Comparison of ENCODE assay signal across 17 cellular contexts in the genomic region with DNA sequence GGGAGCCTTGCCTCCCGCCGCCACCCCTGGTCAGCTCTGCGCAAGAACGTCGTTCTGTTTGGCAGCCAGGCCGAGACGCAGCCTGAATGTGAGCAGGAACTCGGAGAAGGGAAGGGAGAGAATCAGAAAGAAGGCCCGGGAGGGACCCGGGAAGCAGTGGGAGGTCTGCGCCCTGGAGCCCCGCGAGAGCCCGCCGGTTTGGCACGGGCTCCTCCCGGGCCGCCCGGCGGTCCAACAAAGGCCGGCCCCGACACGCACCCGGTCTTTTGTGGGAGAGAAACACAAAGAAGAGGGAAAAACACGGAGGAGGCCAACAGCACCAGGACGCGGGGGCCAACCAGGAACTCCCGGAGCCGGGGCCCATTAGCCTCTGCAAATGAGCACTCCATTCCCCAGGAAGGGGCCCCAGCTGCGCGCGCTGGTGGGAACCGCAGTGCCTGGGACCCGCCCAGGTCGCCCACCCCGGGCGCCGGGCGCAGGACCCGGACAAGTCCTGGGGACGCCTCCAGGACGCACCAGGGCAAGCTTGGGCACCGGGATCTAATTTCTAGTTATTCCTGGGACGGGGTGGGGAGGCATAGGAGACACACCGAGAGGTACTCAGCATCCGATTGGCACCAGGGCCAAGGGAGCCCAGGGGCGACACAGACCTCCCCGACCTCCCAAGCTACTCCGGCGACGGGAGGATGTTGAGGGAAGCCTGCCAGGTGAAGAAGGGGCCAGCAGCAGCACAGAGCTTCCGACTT. TPM values are rescaled to one million over a fixed set of nuclear protein-coding genes. Genes with fewer than 3 reads are reported as not detected.
A peak's percentile ranks its signal among the peaks of the same experiment; 100 is the strongest.
DNase-seq lines count a peak whose midpoint lies in the region; ATAC-seq, FAIRE-seq and TF ChIP-seq lines count a peak whose summit lies in the region.
"Had no signal": no experiment of that assay in that cellular context is flagged by ENCODE, and none has a peak within 500 bp of the region (broad histone marks: within the 10 kb centered on the region; RNA-seq: fewer than 3 reads in every experiment).

No MANE protein-coding gene starts in this region.

- WGBS in IMR-90 (ENCODE audit: extremely low coverage in 2 of 2, insufficient read length in 1 of 2), 2 experiments: 0% methylated on average over 7 of the region's 52 CpGs; no CpG with 5 or more reads in 1 of the 2 experiments
- 19% methylated on average over 52 of the region's 52 CpGs for WGBS in mesenchymal stem cell

- H3K4me3 ChIP-seq in IMR-90 (ENCODE audit: insufficient read depth, low read depth, low read length): no peak overlapping the region
- no peak overlapping the region for H3K4me3 ChIP-seq in mesenchymal stem cell (ENCODE audit: insufficient read depth in 1 of 2, low read depth in 1 of 2, low read length in 2 of 2)
- H3K4me3 ChIP-seq: right lobe of liver, upper lobe of right lung had no signal

- no peaks in the 10 kb centered on the region for H3K9me3 Mint-ChIP-seq in activated CD4-positive, alpha-beta memory T cell treated with anti-CD3 and anti-CD28 coated beads, Interleukin-2, amount 10 ng/mL, durations not matched to agents 7 days and 5 days
- no peaks in the 10 kb centered on the region for H3K9me3 Mint-ChIP-seq in activated CD4-positive, alpha-beta memory T cell treated with anti-CD3 and anti-CD28 coated beads for 36 hours

- no peak overlapping the region for H3K4me2 ChIP-seq in IMR-90 (ENCODE audit: low read depth, low read length)
- no peak overlapping the region for H3K4me2 ChIP-seq in mesenchymal stem cell (ENCODE audit: low read length, poor library complexity, severe bottlenecking)

- H3K79me1 ChIP-seq in IMR-90 (ENCODE audit: low read depth in 1 of 2, low read length in 2 of 2): no peaks in the 10 kb centered on the region
- H3K79me1 ChIP-seq in mesenchymal stem cell (replicated peaks; ENCODE audit: low read length, poor library complexity, severe bottlenecking): no peaks in the 10 kb centered on the region

- POLR2A ChIA-PET in activated CD4-positive, alpha-beta memory T cell treated with anti-CD3 and anti-CD28 coated beads, Interleukin-2, amount 10 ng/mL, durations not matched to agents 7 days and 5 days (lab: Charles Lee): interaction anchor here (0.7 kb wide), 1 partner anchor 137 kb away, joined by 3 read pairs; no protein-coding TSS in a partner anchor
- POLR2A ChIA-PET in activated CD4-positive, alpha-beta memory T cell treated with anti-CD3 and anti-CD28 coated beads for 36 hours (lab: Charles Lee): no interaction called here
- POLR2A ChIA-PET in IMR-90 (lab: Charles Lee; ENCODE audit: unreplicated experiment): no interaction called here

- no peak overlapping the region for H3K4me3 Mint-ChIP-seq in activated CD4-positive, alpha-beta memory T cell treated with anti-CD3 and anti-CD28 coated beads, Interleukin-2, amount 10 ng/mL, durations not matched to agents 7 days and 5 days
- no peak overlapping the region for H3K4me3 Mint-ChIP-seq in activated CD4-positive, alpha-beta memory T cell treated with anti-CD3 and anti-CD28 coated beads for 36 hours

- H2BK5ac ChIP-seq in IMR-90 (ENCODE audit: low read depth, low read length, poor library complexity, severe bottlenecking): no peak overlapping the region
- H2BK5ac ChIP-seq in mesenchymal stem cell (ENCODE audit: low read depth, low read length, poor library complexity, severe bottlenecking): no peak overlapping the region

- H4K5ac ChIP-seq in IMR-90 (ENCODE audit: low read depth, low read length): no peak overlapping the region

- CTCF ChIA-PET in activated CD4-positive, alpha-beta memory T cell treated with anti-CD3 and anti-CD28 coated beads, Interleukin-2, amount 10 ng/mL, durations not matched to agents 7 days and 5 days (lab: Charles Lee): no interaction called here
- CTCF ChIA-PET in activated CD4-positive, alpha-beta memory T cell treated with anti-CD3 and anti-CD28 coated beads for 36 hours (lab: Charles Lee): interaction anchor here (1.0 to 1.2 kb wide), 2 partner anchors 83 to 174 kb away, joined by 3 read pairs; no protein-coding TSS in a partner anchor
- CTCF ChIA-PET in IMR-90 (lab: Yijun Ruan, JAX): no interaction called here

- H3K4me1 ChIP-seq in IMR-90 (ENCODE audit: control insufficient read depth, insufficient read depth, low read length) (no peaks in the 10 kb centered on the region), mesenchymal stem cell (ENCODE audit: control insufficient read depth, insufficient read depth, low read depth, low read length) (peaks cover 10% of the 10 kb centered on the region)

- H3K27ac Mint-ChIP-seq in activated CD4-positive, alpha-beta memory T cell treated with anti-CD3 and anti-CD28 coated beads, Interleukin-2, amount 10 ng/mL, durations not matched to agents 7 days and 5 days: peak overlapping the region; percentile 50
- no peak overlapping the region for H3K27ac Mint-ChIP-seq in activated CD4-positive, alpha-beta memory T cell treated with anti-CD3 and anti-CD28 coated beads for 36 hours

- no peak for TF ChIP-seq RAD21 in IMR-90 (IDR thresholded peaks at IDR 0.05; ENCODE audit: low read length)

- H2BK15ac ChIP-seq in IMR-90 (ENCODE audit: low read depth, low read length) (no peak overlapping the region), mesenchymal stem cell (ENCODE audit: low read depth, poor library complexity, severe bottlenecking) (no peak overlapping the region)

- peak overlapping the region; percentile 19 for H2AK9ac ChIP-seq in IMR-90 (replicated peaks; ENCODE audit: low read depth, low read length, poor library complexity)

- H2AFZ ChIP-seq in IMR-90 (replicated peaks; ENCODE audit: low read length, poor library complexity) (peak overlapping the region; percentile 5), mesenchymal stem cell (ENCODE audit: low read depth, low read length) (no peak overlapping the region)

- H4K91ac ChIP-seq in IMR-90 (ENCODE audit: insufficient read depth, low read depth, low read length) (no peak overlapping the region), mesenchymal stem cell (ENCODE audit: low read length) (no peak overlapping the region)

- H3K27me3 ChIP-seq in IMR-90 (ENCODE audit: control insufficient read depth, insufficient read depth, low read length): peaks cover 97% of the 10 kb centered on the region
- peaks cover 89 to 98% of the 10 kb centered on the region in 2 experiments for H3K27me3 ChIP-seq in mesenchymal stem cell (ENCODE audit: control insufficient read depth in 1 of 2, insufficient read depth in 1 of 2, low read length in 2 of 2)

- H3K36me3 Mint-ChIP-seq in activated CD4-positive, alpha-beta memory T cell treated with anti-CD3 and anti-CD28 coated beads, Interleukin-2, amount 10 ng/mL, durations not matched to agents 7 days and 5 days (ENCODE audit: low read depth): peaks cover 12% of the 10 kb centered on the region
- no peaks in the 10 kb centered on the region for H3K36me3 Mint-ChIP-seq in activated CD4-positive, alpha-beta memory T cell treated with anti-CD3 and anti-CD28 coated beads for 36 hours

- in situ Hi-C loops in IMR-90 (cut with MboI; ENCODE audit: low sequenced_read_pairs): no loop called here

- TF ChIP-seq POLR2A in IMR-90 (IDR thresholded peaks at IDR 0.05; ENCODE audit: low read depth, low read length): no peak

- H3K36me3 ChIP-seq in IMR-90 (ENCODE audit: control insufficient read depth, insufficient read depth, low read length): no peaks in the 10 kb centered on the region
- H3K36me3 ChIP-seq in mesenchymal stem cell (ENCODE audit: control insufficient read depth in 1 of 2, insufficient read depth in 2 of 2, low read depth in 1 of 2, low read length in 2 of 2): no peaks in the 10 kb centered on the region
- H3K36me3 ChIP-seq: heart left ventricle, right lobe of liver, upper lobe of right lung had no signal

- H3K4ac ChIP-seq in IMR-90 (ENCODE audit: low read depth, low read length): no peak overlapping the region
- no peak overlapping the region for H3K4ac ChIP-seq in mesenchymal stem cell (ENCODE audit: low read depth in 1 of 2, low read length in 2 of 2)

- H2AK5ac ChIP-seq in IMR-90 (ENCODE audit: low read depth, low read length) (no peak overlapping the region), mesenchymal stem cell (ENCODE audit: low read length, severe bottlenecking) (no peak overlapping the region)

- H3K9ac ChIP-seq in IMR-90 (ENCODE audit: low read depth, low read length) (no peak overlapping the region), mesenchymal stem cell (ENCODE audit: low read length) (no peak overlapping the region)

- no peak for DNase-seq in activated CD4-positive, alpha-beta memory T cell treated with anti-CD3 and anti-CD28 coated beads, Interleukin-2, amount 10 ng/mL, durations not matched to agents 7 days and 5 days
- DNase-seq in activated CD4-positive, alpha-beta memory T cell treated with anti-CD3 and anti-CD28 coated beads for 36 hours: no peak
- DNase-seq in IMR-90: no peak
- peak; percentile 22 to 49 for DNase-seq in frontal cortex (ENCODE audit: low spot score in 2 of 2)
- DNase-seq in putamen (ENCODE audit: low spot score): peak; percentile 48
- DNase-seq in mesenchymal stem cell: no peak
- DNase-seq in RPMI8226: no peak
- DNase-seq: effector memory CD4-positive, alpha-beta T cell; heart left ventricle; Kasumi-1; mesendoderm; NCI-H510A; upper lobe of right lung had no signal

- H2BK120ac ChIP-seq in IMR-90 (ENCODE audit: low read depth, low read length) (no peak overlapping the region), mesenchymal stem cell (ENCODE audit: low read depth, low read length) (no peak overlapping the region)

- no peak overlapping the region for H3K23ac ChIP-seq in IMR-90 (ENCODE audit: low read depth, low read length)
- no peak overlapping the region for H3K23ac ChIP-seq in mesenchymal stem cell (ENCODE audit: low read length in 2 of 2)

- no peak for TF ChIP-seq CTCF in IMR-90 (conservative IDR thresholded peaks at IDR 0.05; ENCODE audit: low read depth, low read length)

- H3K4me1 Mint-ChIP-seq in activated CD4-positive, alpha-beta memory T cell treated with anti-CD3 and anti-CD28 coated beads, Interleukin-2, amount 10 ng/mL, durations not matched to agents 7 days and 5 days: peaks cover 31% of the 10 kb centered on the region
- peaks cover 45% of the 10 kb centered on the region for H3K4me1 Mint-ChIP-seq in activated CD4-positive, alpha-beta memory T cell treated with anti-CD3 and anti-CD28 coated beads for 36 hours (ENCODE audit: low read depth)

- peaks cover 85% of the 10 kb centered on the region for H3K27me3 Mint-ChIP-seq in activated CD4-positive, alpha-beta memory T cell treated with anti-CD3 and anti-CD28 coated beads, Interleukin-2, amount 10 ng/mL, durations not matched to agents 7 days and 5 days
- peaks cover 80% of the 10 kb centered on the region for H3K27me3 Mint-ChIP-seq in activated CD4-positive, alpha-beta memory T cell treated with anti-CD3 and anti-CD28 coated beads for 36 hours

- H4K8ac ChIP-seq in IMR-90 (ENCODE audit: low read depth in 2 of 2, low read length in 2 of 2): no peak overlapping the region
- no peak overlapping the region for H4K8ac ChIP-seq in mesenchymal stem cell (ENCODE audit: low read length)

- no TSS peak for BruUV-seq in IMR-90 (replicated peaks; lab: Mats Ljungman, UMichigan)

- intact Hi-C loops in activated CD4-positive, alpha-beta memory T cell treated with anti-CD3 and anti-CD28 coated beads for 36 hours (cut with micrococcal nuclease): no loop called here
- intact Hi-C loops in IMR-90 (cut with micrococcal nuclease): no loop called here

- peaks cover 8% of the 10 kb centered on the region for H3K9me3 ChIP-seq in IMR-90 (ENCODE audit: control insufficient read depth, insufficient read depth, low read length)
- H3K9me3 ChIP-seq in mesenchymal stem cell (ENCODE audit: control insufficient read depth, low read length): no peaks in the 10 kb centered on the region
- H3K9me3 ChIP-seq: heart left ventricle, right lobe of liver, upper lobe of right lung had no signal

- H3K9me1 ChIP-seq in IMR-90 (ENCODE audit: insufficient read depth, low read length): no peaks in the 10 kb centered on the region

- ATAC-seq in IMR-90 (ENCODE audit: low read depth) (no peak), GM21619 (IDR thresholded peaks at IDR 0.05; ENCODE audit: unreplicated experiment) (no peak)
- ATAC-seq: activated CD4-positive, CD25-positive, alpha-beta regulatory T cell treated with anti-CD3 and anti-CD28 coated beads, Interleukin-2, amount 50 U/mL, for 24 hours; heart left ventricle; right lobe of liver; Right ventricle myocardium inferior; upper lobe of right lung had no signal

- H3K14ac ChIP-seq in IMR-90 (replicated peaks; ENCODE audit: low read depth, low read length): no peak overlapping the region
- H3K14ac ChIP-seq in mesenchymal stem cell (ENCODE audit: low read length in 2 of 2): no peak overlapping the region

- no peak overlapping the region for H3K18ac ChIP-seq in IMR-90 (ENCODE audit: low read depth, low read length)
- H3K18ac ChIP-seq in mesenchymal stem cell (ENCODE audit: low read depth in 1 of 2, low read length in 2 of 2): no peak overlapping the region

- no peak overlapping the region for H3K27ac ChIP-seq in IMR-90 (ENCODE audit: insufficient read depth, low read length)
- no peak overlapping the region for H3K27ac ChIP-seq in mesenchymal stem cell (ENCODE audit: low read length, poor library complexity, severe bottlenecking)
- H3K27ac ChIP-seq: heart left ventricle, right lobe of liver, upper lobe of right lung had no signal

- no peak for FAIRE-seq in frontal cortex (lab: Jason Lieb, UNC)

- H2BK12ac ChIP-seq in mesenchymal stem cell (ENCODE audit: low read length in 2 of 2): no peak overlapping the region

- no peak overlapping the region for H3K56ac ChIP-seq in IMR-90 (ENCODE audit: extremely low read depth, insufficient read depth, low read length)

- no peak overlapping the region for H2BK20ac ChIP-seq in IMR-90 (ENCODE audit: low read depth, low read length)

- peaks cover 3% of the 10 kb centered on the region; the same call in 1 of the 2 replicates for H4K20me1 ChIP-seq in IMR-90 (ENCODE audit: insufficient read depth, low read length)

- dilution Hi-C loops in IMR-90 (cut with HindIII; ENCODE audit: low sequenced_read_pairs, unreplicated experiment): no loop called here

RNA-seq across cellular contexts. Expression of a gene that starts 2.7 kb away (rescaled TPM):
- not detected for total RNA-seq in activated CD4-positive, alpha-beta memory T cell treated with anti-CD3 and anti-CD28 coated beads, Interleukin-2, amount 10 ng/mL, durations not matched to agents 7 days and 5 days
- total RNA-seq in activated CD4-positive, alpha-beta memory T cell treated with anti-CD3 and anti-CD28 coated beads for 36 hours: not detected
- total RNA-seq in IMR-90 (2012; rRNA removed) (not detected in 2 replicates), frontal cortex (14.7 TPM)
- polyA plus RNA-seq in IMR-90 (2012; rRNA removed): not detected in 2 replicates
- polyA plus RNA-seq in IMR-90 (2012; cell fraction: cytosol; rRNA removed): not detected in 2 replicates
- polyA plus RNA-seq in IMR-90 (2012; cell fraction: nucleus; rRNA removed; ENCODE audit: low replicate concordance): not detected in 2 replicates
- 0.44 TPM for polyA plus RNA-seq in mesenchymal stem cell (2013, experiment 1 of 2)
- polyA plus RNA-seq in mesenchymal stem cell (2013, experiment 2 of 2): 0.38 TPM
- total RNA-seq: heart left ventricle, right lobe of liver, Right ventricle myocardium inferior, upper lobe of right lung had no signal
- polyA plus RNA-seq: heart left ventricle had no signal

RNA-seq across cellular contexts. Expression of a gene that starts 46.9 kb away (rescaled TPM):
- not detected for total RNA-seq in activated CD4-positive, alpha-beta memory T cell treated with anti-CD3 and anti-CD28 coated beads, Interleukin-2, amount 10 ng/mL, durations not matched to agents 7 days and 5 days
- total RNA-seq in activated CD4-positive, alpha-beta memory T cell treated with anti-CD3 and anti-CD28 coated beads for 36 hours: not detected
- total RNA-seq in IMR-90 (2012; rRNA removed) (not detected in 2 replicates), frontal cortex (6.1 TPM)
- not detected in 2 replicates for polyA plus RNA-seq in IMR-90 (2012; rRNA removed)
- not detected in 2 replicates for polyA plus RNA-seq in IMR-90 (2012; cell fraction: cytosol; rRNA removed)
- not detected in 2 replicates for polyA plus RNA-seq in IMR-90 (2012; cell fraction: nucleus; rRNA removed; ENCODE audit: low replicate concordance)
- polyA plus RNA-seq in mesenchymal stem cell (2013, experiment 1 of 2): not detected
- polyA plus RNA-seq in mesenchymal stem cell (2013, experiment 2 of 2): not detected
- total RNA-seq: right lobe of liver had no signal

Comparison
In these comparisons a context has a peak if more than half of its experiments do, and no peak if none do; other contexts are left out.
1. DNase-seq: peak in frontal cortex (2 of 2) and putamen (single experiment); none in activated CD4-positive, alpha-beta memory T cell treated with anti-CD3 and anti-CD28 coated beads, Interleukin-2, amount 10 ng/mL, durations not matched to agents 7 days and 5 days (single experiment), activated CD4-positive, alpha-beta memory T cell treated with anti-CD3 and anti-CD28 coated beads for 36 hours (single experiment), IMR-90 (single experiment), mesenchymal stem cell (single experiment) and RPMI8226 (single experiment).
2. RNA of a gene that starts 2.7 kb away (total RNA-seq): 14.7 TPM in frontal cortex (single experiment); not detected in activated CD4-positive, alpha-beta memory T cell treated with anti-CD3 and anti-CD28 coated beads, Interleukin-2, amount 10 ng/mL, durations not matched to agents 7 days and 5 days, not detected in activated CD4-positive, alpha-beta memory T cell treated with anti-CD3 and anti-CD28 coated beads for 36 hours and not detected in IMR-90; every median in the first group is over 10 times any median in the second.